Comparison of ENCODE assay signal across 21 cellular contexts in the genomic region with DNA sequence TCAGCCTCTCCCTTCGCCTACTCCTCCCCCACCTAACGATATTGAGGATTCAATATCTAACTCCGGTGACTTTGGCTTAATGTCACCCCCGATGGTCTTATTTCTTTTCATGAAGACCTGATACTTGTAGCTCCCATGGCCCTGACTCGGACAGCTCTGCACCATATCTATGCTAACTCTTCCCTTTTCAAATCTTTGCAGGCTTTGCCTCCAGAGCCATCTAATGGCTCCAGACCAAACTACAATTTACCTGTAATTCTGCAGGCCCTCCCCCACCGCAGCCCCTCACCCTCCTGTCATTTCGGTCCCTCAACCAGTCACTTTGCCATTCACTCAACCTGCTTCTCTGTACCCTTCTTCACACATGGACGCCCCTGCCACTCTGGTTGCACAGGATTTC. TPM values are rescaled to one million over a fixed set of nuclear protein-coding genes. Genes with fewer than 3 reads are reported as not detected.
DNase-seq lines count a peak whose midpoint lies in the region; ATAC-seq and TF ChIP-seq lines count a peak whose summit lies in the region.
"Had no signal": no experiment of that assay in that cellular context is flagged by ENCODE, and none has a peak within 500 bp of the region (broad histone marks: within the 10 kb centered on the region; RNA-seq: fewer than 3 reads in every experiment).

No MANE protein-coding gene starts in this region.

- intact Hi-C loops in aorta (cut with DNase I) = no loop called here
- intact Hi-C loops in activated T-helper 1 cell treated with anti-CD3 and anti-CD28 coated beads, Interleukin-12 subunit alpha, Interleukin-12 subunit beta, Interleukin-2, Interleukin-4 antibody, amounts not matched to agents 30 ng/mL and 10 ng/mL and 1 ng/mL, durations not matched to agents 14 hours and 24 hours and 36 hours (cut with micrococcal nuclease) = no loop called here

- ATAC-seq in GM18861 (IDR thresholded peaks at IDR 0.05; ENCODE audit: unreplicated experiment) (no peak), aorta (ENCODE audit: low FRiP score) (no peak)
- ATAC-seq: mucosa of descending colon; stimulated activated effector memory CD8-positive, alpha-beta T cell treated with anti-CD3 and anti-CD28 coated beads, Interleukin-12 subunit alpha, Interleukin-12 subunit beta, amount 100 ng/mL, for 72 hours had no signal

- H3K27ac ChIP-seq in OCI-LY3 (ENCODE audit: low read length) (no peak overlapping the region), aorta (ENCODE audit: low read depth in 1 of 2, low read length in 2 of 2) (no peak overlapping the region)
- H3K27ac ChIP-seq: ascending aorta, colonic mucosa, neutrophil, tibial nerve had no signal

- no peaks in the 10 kb centered on the region for H3K36me3 ChIP-seq in OCI-LY3 (replicated peaks; ENCODE audit: low read depth, low read length)
- H3K36me3 ChIP-seq in aorta (ENCODE audit: control insufficient read depth in 1 of 2, insufficient read depth in 2 of 2, low read length in 1 of 2) = no peaks in the 10 kb centered on the region
- H3K36me3 ChIP-seq: ascending aorta, colonic mucosa, neutrophil, tibial nerve had no signal

- no peak overlapping the region for H3K27ac Mint-ChIP-seq in activated T-helper 1 cell treated with anti-CD3 and anti-CD28 coated beads, Interleukin-12 subunit alpha, Interleukin-12 subunit beta, Interleukin-2, Interleukin-4 antibody, amounts not matched to agents 30 ng/mL and 10 ng/mL and 1 ng/mL, durations not matched to agents 14 hours and 24 hours and 36 hours
- H3K27ac Mint-ChIP-seq: activated naive CD4-positive, alpha-beta T cell treated with anti-CD3 and anti-CD28 coated beads, Interleukin-2, amount 10 ng/mL, durations not matched to agents 7 days and 5 days; HFFc6; stimulated activated effector memory CD8-positive, alpha-beta T cell treated with anti-CD3 and anti-CD28 coated beads, Interleukin-12 subunit alpha, Interleukin-12 subunit beta, amount 100 ng/mL, for 72 hours had no signal

- no peaks in the 10 kb centered on the region for H3K36me3 Mint-ChIP-seq in activated T-helper 1 cell treated with anti-CD3 and anti-CD28 coated beads, Interleukin-12 subunit alpha, Interleukin-12 subunit beta, Interleukin-2, Interleukin-4 antibody, amounts not matched to agents 30 ng/mL and 10 ng/mL and 1 ng/mL, durations not matched to agents 14 hours and 24 hours and 36 hours (ENCODE audit: low read depth)
- H3K36me3 Mint-ChIP-seq: activated naive CD4-positive, alpha-beta T cell treated with anti-CD3 and anti-CD28 coated beads, Interleukin-2, amount 10 ng/mL, durations not matched to agents 7 days and 5 days; stimulated activated effector memory CD8-positive, alpha-beta T cell treated with anti-CD3 and anti-CD28 coated beads, Interleukin-12 subunit alpha, Interleukin-12 subunit beta, amount 100 ng/mL, for 72 hours had no signal

- H3K4me2 ChIP-seq in OCI-LY3 (ENCODE audit: low read length) = no peak overlapping the region

- H3K4me3 Mint-ChIP-seq in activated T-helper 1 cell treated with anti-CD3 and anti-CD28 coated beads, Interleukin-12 subunit alpha, Interleukin-12 subunit beta, Interleukin-2, Interleukin-4 antibody, amounts not matched to agents 30 ng/mL and 10 ng/mL and 1 ng/mL, durations not matched to agents 14 hours and 24 hours and 36 hours = no peak overlapping the region
- H3K4me3 Mint-ChIP-seq: activated naive CD4-positive, alpha-beta T cell treated with anti-CD3 and anti-CD28 coated beads, Interleukin-2, amount 10 ng/mL, durations not matched to agents 7 days and 5 days; HFFc6; stimulated activated effector memory CD8-positive, alpha-beta T cell treated with anti-CD3 and anti-CD28 coated beads, Interleukin-12 subunit alpha, Interleukin-12 subunit beta, amount 100 ng/mL, for 72 hours had no signal

- H3K27me3 ChIP-seq in OCI-LY3 (ENCODE audit: low read depth, low read length) (no peaks in the 10 kb centered on the region), aorta (ENCODE audit: control insufficient read depth in 1 of 2, insufficient read depth in 2 of 2, low read length in 1 of 2) (no peaks in the 10 kb centered on the region)
- H3K27me3 ChIP-seq: ascending aorta, colonic mucosa, neutrophil, tibial nerve had no signal

- H3K9ac ChIP-seq in OCI-LY3 (ENCODE audit: low read length) = no peak overlapping the region

- H4K20me1 ChIP-seq in OCI-LY3 (ENCODE audit: insufficient read depth, low read length) = no peaks in the 10 kb centered on the region

- H3K4me1 Mint-ChIP-seq in activated T-helper 1 cell treated with anti-CD3 and anti-CD28 coated beads, Interleukin-12 subunit alpha, Interleukin-12 subunit beta, Interleukin-2, Interleukin-4 antibody, amounts not matched to agents 30 ng/mL and 10 ng/mL and 1 ng/mL, durations not matched to agents 14 hours and 24 hours and 36 hours (ENCODE audit: low read depth) = no peaks in the 10 kb centered on the region
- H3K4me1 Mint-ChIP-seq: activated naive CD4-positive, alpha-beta T cell treated with anti-CD3 and anti-CD28 coated beads, Interleukin-2, amount 10 ng/mL, durations not matched to agents 7 days and 5 days; stimulated activated effector memory CD8-positive, alpha-beta T cell treated with anti-CD3 and anti-CD28 coated beads, Interleukin-12 subunit alpha, Interleukin-12 subunit beta, amount 100 ng/mL, for 72 hours had no signal

- WGBS in aorta, 2 donors = 85 to 89% methylated on average over 8 of the region's 8 CpGs

- H2AFZ ChIP-seq in OCI-LY3 (ENCODE audit: low read depth, low read length) = no peak overlapping the region

- H3K9me3 ChIP-seq in OCI-LY3 (ENCODE audit: insufficient read depth, low read length) (no peaks in the 10 kb centered on the region), aorta (ENCODE audit: control insufficient read depth, low read length) (no peaks in the 10 kb centered on the region)
- H3K9me3 ChIP-seq: ascending aorta, colonic mucosa had no signal

- TF ChIP-seq CTCF in GM12865 (IDR thresholded peaks at IDR 0.05; ENCODE audit: insufficient read depth, low read depth, low read length, missing control alignments) (no peak), OCI-LY3 (IDR thresholded peaks at IDR 0.05; ENCODE audit: low read depth, low read length) (peak; percentile 38), epithelial cell of proximal tubule (conservative IDR thresholded peaks at IDR 0.05; ENCODE audit: low read depth, low read length) (peak; percentile 53)

- peaks cover 15% of the 10 kb centered on the region for H3K9me3 Mint-ChIP-seq in activated T-helper 1 cell treated with anti-CD3 and anti-CD28 coated beads, Interleukin-12 subunit alpha, Interleukin-12 subunit beta, Interleukin-2, Interleukin-4 antibody, amounts not matched to agents 30 ng/mL and 10 ng/mL and 1 ng/mL, durations not matched to agents 14 hours and 24 hours and 36 hours

- no peaks in the 10 kb centered on the region for H3K27me3 Mint-ChIP-seq in activated T-helper 1 cell treated with anti-CD3 and anti-CD28 coated beads, Interleukin-12 subunit alpha, Interleukin-12 subunit beta, Interleukin-2, Interleukin-4 antibody, amounts not matched to agents 30 ng/mL and 10 ng/mL and 1 ng/mL, durations not matched to agents 14 hours and 24 hours and 36 hours (ENCODE audit: insufficient read depth)
- H3K27me3 Mint-ChIP-seq: activated naive CD4-positive, alpha-beta T cell treated with anti-CD3 and anti-CD28 coated beads, Interleukin-2, amount 10 ng/mL, durations not matched to agents 7 days and 5 days had no signal

- DNase-seq in ACHN (peak; percentile 43), GM12865 (ENCODE audit: low read depth) (peak; percentile 8), epithelial cell of proximal tubule (ENCODE audit: low read depth) (no peak), aorta (no peak), cerebellum (ENCODE audit: low spot score) (no peak)
- DNase-seq in activated T-helper 1 cell treated with anti-CD3 and anti-CD28 coated beads, Interleukin-12 subunit alpha, Interleukin-12 subunit beta, Interleukin-2, Interleukin-4 antibody, amounts not matched to agents 30 ng/mL and 10 ng/mL and 1 ng/mL, durations not matched to agents 14 hours and 24 hours and 36 hours (ENCODE audit: low spot score) = no peak
- DNase-seq: activated naive CD4-positive, alpha-beta T cell treated with anti-CD3 and anti-CD28 coated beads, Interleukin-2, amount 10 ng/mL, durations not matched to agents 7 days and 5 days; colonic mucosa; HFFc6; mucosa of descending colon; NCI-H1436 treated with DMSO at 0.1 percent for 48 hours; NCI-H345; retina; SW 1271 had no signal

- in situ Hi-C loops in ACHN (cut with HindIII; ENCODE audit: low pct_ligation_motif_present, low pct_unique_long_range_greater_than_20kb, low sequenced_read_pairs) = no loop called here

- H3K79me2 ChIP-seq in OCI-LY3 (ENCODE audit: low read length) = no peaks in the 10 kb centered on the region

- H3K4me1 ChIP-seq in OCI-LY3 (ENCODE audit: low read length) (no peaks in the 10 kb centered on the region), aorta (ENCODE audit: control insufficient read depth in 1 of 2, insufficient read depth in 2 of 2, low read length in 2 of 2) (no peaks in the 10 kb centered on the region)
- H3K4me1 ChIP-seq: ascending aorta, colonic mucosa, tibial nerve had no signal

- no peak overlapping the region for H3K4me3 ChIP-seq in GM12865 (ENCODE audit: low read depth, low read length)
- H3K4me3 ChIP-seq in OCI-LY3 (ENCODE audit: low read length) = no peak overlapping the region
- H3K4me3 ChIP-seq in epithelial cell of proximal tubule (ENCODE audit: low read depth, low read length) = no peak overlapping the region
- H3K4me3 ChIP-seq in aorta (ENCODE audit: low read length in 2 of 2) = no peak overlapping the region
- H3K4me3 ChIP-seq: ascending aorta, colonic mucosa, mucosa of descending colon, tibial nerve had no signal

RNA-seq across cellular contexts. Expression of a gene that starts 7.9 kb away (rescaled TPM):
- total RNA-seq in epithelial cell of proximal tubule = not detected in 2 replicates
- total RNA-seq in aorta = 10 to 100 TPM in 1 of 2 donors, 1 to 10 TPM in 1; 5.7 to 23.4 TPM
- polyA plus RNA-seq in aorta = 10 to 100 TPM in 1 of 2 donors, 1 to 10 TPM in 1; 8.6 to 10.8 TPM
- 0.08 TPM in 1 of 2 replicates, not detected in the other for total RNA-seq in activated T-helper 1 cell treated with anti-CD3 and anti-CD28 coated beads, Interleukin-12 subunit alpha, Interleukin-12 subunit beta, Interleukin-2, Interleukin-4 antibody, amounts not matched to agents 30 ng/mL and 10 ng/mL and 1 ng/mL, durations not matched to agents 14 hours and 24 hours and 36 hours
- total RNA-seq in cerebellum = 10.6 TPM
- total RNA-seq: Daoy had no signal

RNA-seq across cellular contexts. Expression of a gene that starts 16.6 kb away (rescaled TPM):
- total RNA-seq in epithelial cell of proximal tubule = not detected in 2 replicates
- total RNA-seq in aorta = 10 to 100 TPM in 1 of 2 donors, not detected in 1; 63.8 TPM
- 10 to 100 TPM; 42.4 to 54.4 TPM for polyA plus RNA-seq in aorta
- total RNA-seq in activated T-helper 1 cell treated with anti-CD3 and anti-CD28 coated beads, Interleukin-12 subunit alpha, Interleukin-12 subunit beta, Interleukin-2, Interleukin-4 antibody, amounts not matched to agents 30 ng/mL and 10 ng/mL and 1 ng/mL, durations not matched to agents 14 hours and 24 hours and 36 hours = 77.4 and 86.4 TPM in 2 replicates
- total RNA-seq in cerebellum = 5.1 TPM

RNA-seq across cellular contexts. Expression of a gene that starts 36.3 kb away (rescaled TPM):
- total RNA-seq in epithelial cell of proximal tubule (6.8 and 8.9 TPM in 2 replicates), aorta (100 to 1,000 TPM in 1 of 2 donors, 10 to 100 TPM in 1; 48.3 to 136 TPM), cerebellum (23.3 TPM)
- 100 to 1,000 TPM in 1 of 2 donors, 10 to 100 TPM in 1; 17.5 to 279 TPM for polyA plus RNA-seq in aorta
- 19.0 and 19.2 TPM in 2 replicates for total RNA-seq in activated T-helper 1 cell treated with anti-CD3 and anti-CD28 coated beads, Interleukin-12 subunit alpha, Interleukin-12 subunit beta, Interleukin-2, Interleukin-4 antibody, amounts not matched to agents 30 ng/mL and 10 ng/mL and 1 ng/mL, durations not matched to agents 14 hours and 24 hours and 36 hours

RNA-seq across cellular contexts. Expression of a gene that starts 36.7 kb away (rescaled TPM):
- total RNA-seq in epithelial cell of proximal tubule (63.2 and 81.9 TPM in 2 replicates), aorta (10 to 100 TPM; 17.9 to 56.5 TPM), cerebellum (47.8 TPM)
- polyA plus RNA-seq in aorta = 100 to 1,000 TPM in 1 of 2 donors, 10 to 100 TPM in 1; 75.7 to 146 TPM
- 10.1 and 11.0 TPM in 2 replicates for total RNA-seq in activated T-helper 1 cell treated with anti-CD3 and anti-CD28 coated beads, Interleukin-12 subunit alpha, Interleukin-12 subunit beta, Interleukin-2, Interleukin-4 antibody, amounts not matched to agents 30 ng/mL and 10 ng/mL and 1 ng/mL, durations not matched to agents 14 hours and 24 hours and 36 hours

RNA-seq across cellular contexts. Expression of a gene that starts 48.3 kb away (rescaled TPM):
- total RNA-seq in epithelial cell of proximal tubule = 2.1 and 10.7 TPM in 2 replicates
- total RNA-seq in aorta = 10 to 100 TPM; 15.0 to 29.8 TPM
- 10 to 100 TPM; 33.8 to 53.1 TPM for polyA plus RNA-seq in aorta
- 6.5 and 8.9 TPM in 2 replicates for total RNA-seq in activated T-helper 1 cell treated with anti-CD3 and anti-CD28 coated beads, Interleukin-12 subunit alpha, Interleukin-12 subunit beta, Interleukin-2, Interleukin-4 antibody, amounts not matched to agents 30 ng/mL and 10 ng/mL and 1 ng/mL, durations not matched to agents 14 hours and 24 hours and 36 hours
- total RNA-seq in cerebellum = 7.0 TPM

Comparison
In these comparisons a context has a peak if more than half of its experiments do, and no peak if none do; other contexts are left out.
1. DNase-seq: peak in ACHN (single experiment) and GM12865 (single experiment); none in epithelial cell of proximal tubule (single experiment), aorta (0 of 2), activated T-helper 1 cell treated with anti-CD3 and anti-CD28 coated beads, Interleukin-12 subunit alpha, Interleukin-12 subunit beta, Interleukin-2, Interleukin-4 antibody, amounts not matched to agents 30 ng/mL and 10 ng/mL and 1 ng/mL, durations not matched to agents 14 hours and 24 hours and 36 hours (single experiment) and cerebellum (single experiment).